Comparison of ENCODE assay signal across 1 cellular context in the genomic region with DNA sequence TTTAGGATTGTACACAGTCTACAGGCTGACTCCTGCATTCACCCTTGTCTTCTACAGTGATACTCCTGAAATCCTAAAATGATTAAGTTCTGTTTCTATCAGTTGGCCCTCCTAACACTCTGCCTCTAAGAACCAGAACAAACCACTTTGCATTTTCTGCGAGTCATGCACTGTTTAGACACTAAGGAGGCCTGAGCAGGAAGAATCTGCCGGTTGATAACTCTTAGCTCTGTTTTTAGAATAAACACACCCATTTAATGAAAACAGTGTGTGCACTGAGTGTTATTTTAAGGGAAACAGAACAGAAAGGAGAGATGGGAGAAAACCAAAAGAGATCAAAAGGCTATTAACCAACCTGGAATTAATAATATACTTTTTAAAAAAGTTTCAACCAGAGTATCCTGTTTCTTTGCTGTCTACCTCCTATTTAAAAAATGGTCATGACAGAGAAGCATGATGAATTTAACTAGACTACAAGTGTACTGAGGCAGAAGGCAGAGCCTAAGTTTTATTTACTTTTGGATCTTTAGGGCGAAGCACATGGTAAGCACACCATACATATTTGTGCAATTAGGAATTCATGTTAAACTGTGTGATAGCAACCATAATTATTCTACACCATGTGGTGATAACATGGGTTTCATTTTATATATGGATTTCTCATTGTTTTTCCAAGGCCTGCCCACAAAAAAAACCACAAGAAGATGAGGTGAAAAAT.
TF ChIP-seq lines count a peak whose summit lies in the region.

No MANE protein-coding gene starts in this region.

TF ChIP-seq in GM12878, 131 proteins besides CTCF, POLR2A, EP300 and RAD21:
- TF ChIP-seq MYB (IDR thresholded peaks at IDR 0.05; ENCODE audit: borderline replicate concordance, low read depth, low read length) = no peak
